10 cellular contexts compared by ENCODE assay signal in genomic region chr18:45416168-45416567, GRCh38.
A peak's percentile ranks its signal among the peaks of the same experiment; 100 is the strongest.
DNase-seq lines count a peak whose midpoint lies in the region; ATAC-seq lines count a peak whose summit lies in the region.
"Had no signal": no experiment of that assay in that cellular context is flagged by ENCODE, and none has a peak within 500 bp of the region (broad histone marks: within the 10 kb centered on the region; RNA-seq: fewer than 3 reads in every experiment).

No MANE protein-coding gene starts in this region.

- peak; percentile 1 for DNase-seq in HT-29 (ENCODE audit: low spot score)
- peak; percentile 81 for DNase-seq in NCI-H2171 treated with DMSO at 0.1 percent for 48 hours (lab: John Stamatoyannopoulos, UW)
- peak; percentile 28 for DNase-seq in cerebellar cortex (ENCODE audit: low spot score)
- DNase-seq in putamen (ENCODE audit: low spot score): peak; percentile 21
- DNase-seq in ecto neural progenitor cell (ENCODE audit: low spot score): no peak
- no peak for DNase-seq in GM19238 (ENCODE audit: insufficient read length, low spot score)
- no peak for DNase-seq in stimulated activated CD4-positive, alpha-beta T cell treated with anti-CD3 and anti-CD28 coated beads, Interleukin-12 subunit alpha, Interleukin-12 subunit beta, amount 100 ng/mL, for 4 hours
- DNase-seq: left ventricle myocardium superior, PC-3 had no signal

- no peak for ATAC-seq in GM19035 (IDR thresholded peaks at IDR 0.05; ENCODE audit: unreplicated experiment)
- ATAC-seq: left ventricle myocardium superior, PC-3 had no signal

Comparison
In these comparisons a context has a peak if more than half of its experiments do, and no peak if none do; other contexts are left out.
1. DNase-seq: peak in HT-29 (single experiment), NCI-H2171 treated with DMSO at 0.1 percent for 48 hours (single experiment), cerebellar cortex (single experiment) and putamen (single experiment); none in ecto neural progenitor cell (single experiment), GM19238 (single experiment) and stimulated activated CD4-positive, alpha-beta T cell treated with anti-CD3 and anti-CD28 coated beads, Interleukin-12 subunit alpha, Interleukin-12 subunit beta, amount 100 ng/mL, for 4 hours (single experiment).